ENCODE assay signal across 24 cellular contexts in the genomic region with DNA sequence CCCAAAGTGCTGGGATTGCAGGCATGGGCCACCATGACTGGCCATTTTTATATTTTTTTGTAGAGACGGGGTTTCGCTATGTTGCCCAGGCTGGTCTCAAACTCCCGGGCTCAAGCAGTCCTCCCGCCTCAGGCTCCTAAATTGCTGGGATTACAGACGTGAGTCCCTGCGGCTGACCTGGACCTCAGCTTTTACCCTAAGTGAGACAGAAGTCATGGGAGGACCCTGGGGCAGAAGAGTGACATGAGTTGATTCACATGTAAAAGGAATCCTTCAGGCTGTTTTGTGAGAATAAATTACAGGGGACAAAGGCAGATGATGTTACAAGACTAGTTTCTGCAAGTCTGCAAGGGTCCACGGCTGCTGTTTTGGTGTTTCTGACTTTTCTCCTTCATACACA. TPM values are rescaled to one million over a fixed set of nuclear protein-coding genes. Genes with fewer than 3 reads are reported as not detected.
"Had no signal": no experiment of that assay in that cellular context is flagged by ENCODE, and none has a peak within 500 bp of the region (broad histone marks: within the 10 kb centered on the region; RNA-seq: fewer than 3 reads in every experiment).

No MANE protein-coding gene starts in this region.

- H3K36me3 ChIP-seq: left lung, ovary, right lobe of liver, thoracic aorta had no signal

- H3K27ac Mint-ChIP-seq: activated B cell treated with CpG ODN at 0.5 μM for 24 hours; activated CD8-positive, alpha-beta T cell treated with anti-CD3 and anti-CD28 coated beads for 36 hours; activated naive CD4-positive, alpha-beta T cell treated with anti-CD3 and anti-CD28 coated beads for 36 hours; activated T-cell treated with anti-CD3 and anti-CD28 coated beads, Interleukin-2, amount 50 U/mL, for 24 hours; activated T-helper 2 cell treated with anti-CD3 and anti-CD28 coated beads, Interferon-gamma antibody, Interleukin-2, Interleukin-4, amounts not matched to agents 10 μg/mL and 5 μg/mL and 100 μg/mL, durations not matched to agents 14 hours and 24 hours and 36 hours; brain; T-helper 2 cell treated with Interferon-gamma antibody and Interleukin-4, amounts not matched to agents 5 μg/mL and 100 μg/mL, for 36 hours had no signal

- H3K9me3 ChIP-seq: left lung, ovary, right lobe of liver, thoracic aorta had no signal

- H3K4me3 ChIP-seq: dorsolateral prefrontal cortex, left lung, ovary, right lobe of liver, thoracic aorta had no signal

- H3K27me3 ChIP-seq: ovary, right lobe of liver had no signal

- H3K9me3 Mint-ChIP-seq: activated B cell treated with CpG ODN at 0.5 μM for 24 hours; activated CD8-positive, alpha-beta T cell treated with anti-CD3 and anti-CD28 coated beads for 36 hours; activated naive CD4-positive, alpha-beta T cell treated with anti-CD3 and anti-CD28 coated beads for 36 hours; activated T-cell treated with anti-CD3 and anti-CD28 coated beads, Interleukin-2, amount 50 U/mL, for 24 hours; activated T-helper 2 cell treated with anti-CD3 and anti-CD28 coated beads, Interferon-gamma antibody, Interleukin-2, Interleukin-4, amounts not matched to agents 10 μg/mL and 5 μg/mL and 100 μg/mL, durations not matched to agents 14 hours and 24 hours and 36 hours; T-helper 2 cell treated with Interferon-gamma antibody and Interleukin-4, amounts not matched to agents 5 μg/mL and 100 μg/mL, for 36 hours had no signal

- H3K27ac ChIP-seq: dorsolateral prefrontal cortex, left lung, ovary, thoracic aorta had no signal

- H3K36me3 Mint-ChIP-seq: brain had no signal

- DNase-seq: activated B cell treated with CpG ODN at 0.5 μM for 24 hours; activated CD4-positive, alpha-beta T cell treated with anti-CD3 and anti-CD28 coated beads for 48 hours; activated CD8-positive, alpha-beta T cell treated with anti-CD3 and anti-CD28 coated beads for 36 hours; activated naive CD4-positive, alpha-beta T cell treated with anti-CD3 and anti-CD28 coated beads for 36 hours; activated T-cell treated with anti-CD3 and anti-CD28 coated beads, Interleukin-2, amount 50 U/mL, for 24 hours; anterior cingulate cortex; central memory CD4-positive, alpha-beta T cell; dorsolateral prefrontal cortex; foreskin melanocyte; glutamatergic neuron; kidney; left lung; ovary; right lobe of liver; small intestine; stimulated activated CD4-positive, alpha-beta T cell treated with anti-CD3 and anti-CD28 coated beads, Interleukin-15, amount 100 ng/mL, for 24 hours; stimulated activated CD4-positive, alpha-beta T cell treated with anti-CD3 and anti-CD28 coated beads, Interleukin-2, amount 100 ng/mL, for 48 hours had no signal

- H3K4me3 Mint-ChIP-seq: activated B cell treated with CpG ODN at 0.5 μM for 24 hours; activated CD8-positive, alpha-beta T cell treated with anti-CD3 and anti-CD28 coated beads for 36 hours; activated naive CD4-positive, alpha-beta T cell treated with anti-CD3 and anti-CD28 coated beads for 36 hours; activated T-cell treated with anti-CD3 and anti-CD28 coated beads, Interleukin-2, amount 50 U/mL, for 24 hours; T-helper 2 cell treated with Interferon-gamma antibody and Interleukin-4, amounts not matched to agents 5 μg/mL and 100 μg/mL, for 36 hours had no signal

RNA-seq across cellular contexts. Expression of gene BCAM, which starts 2.6 kb away (rescaled TPM):
- total RNA-seq: activated B cell treated with CpG ODN at 0.5 μM for 24 hours; activated CD8-positive, alpha-beta T cell treated with anti-CD3 and anti-CD28 coated beads for 36 hours; activated naive CD4-positive, alpha-beta T cell treated with anti-CD3 and anti-CD28 coated beads for 36 hours; activated T-helper 2 cell treated with anti-CD3 and anti-CD28 coated beads, Interferon-gamma antibody, Interleukin-2, Interleukin-4, amounts not matched to agents 10 μg/mL and 5 μg/mL and 100 μg/mL, durations not matched to agents 14 hours and 24 hours and 36 hours had no signal

RNA-seq across cellular contexts. Expression of gene CBLC, which starts 28.6 kb away (rescaled TPM):
- total RNA-seq: activated B cell treated with CpG ODN at 0.5 μM for 24 hours; activated CD8-positive, alpha-beta T cell treated with anti-CD3 and anti-CD28 coated beads for 36 hours; activated naive CD4-positive, alpha-beta T cell treated with anti-CD3 and anti-CD28 coated beads for 36 hours; activated T-helper 2 cell treated with anti-CD3 and anti-CD28 coated beads, Interferon-gamma antibody, Interleukin-2, Interleukin-4, amounts not matched to agents 10 μg/mL and 5 μg/mL and 100 μg/mL, durations not matched to agents 14 hours and 24 hours and 36 hours; lung microvascular endothelial cell; myocyte had no signal
- polyA plus RNA-seq: neural cell had no signal
